ENCODE assay signal across 8 cellular contexts in the genomic region with DNA sequence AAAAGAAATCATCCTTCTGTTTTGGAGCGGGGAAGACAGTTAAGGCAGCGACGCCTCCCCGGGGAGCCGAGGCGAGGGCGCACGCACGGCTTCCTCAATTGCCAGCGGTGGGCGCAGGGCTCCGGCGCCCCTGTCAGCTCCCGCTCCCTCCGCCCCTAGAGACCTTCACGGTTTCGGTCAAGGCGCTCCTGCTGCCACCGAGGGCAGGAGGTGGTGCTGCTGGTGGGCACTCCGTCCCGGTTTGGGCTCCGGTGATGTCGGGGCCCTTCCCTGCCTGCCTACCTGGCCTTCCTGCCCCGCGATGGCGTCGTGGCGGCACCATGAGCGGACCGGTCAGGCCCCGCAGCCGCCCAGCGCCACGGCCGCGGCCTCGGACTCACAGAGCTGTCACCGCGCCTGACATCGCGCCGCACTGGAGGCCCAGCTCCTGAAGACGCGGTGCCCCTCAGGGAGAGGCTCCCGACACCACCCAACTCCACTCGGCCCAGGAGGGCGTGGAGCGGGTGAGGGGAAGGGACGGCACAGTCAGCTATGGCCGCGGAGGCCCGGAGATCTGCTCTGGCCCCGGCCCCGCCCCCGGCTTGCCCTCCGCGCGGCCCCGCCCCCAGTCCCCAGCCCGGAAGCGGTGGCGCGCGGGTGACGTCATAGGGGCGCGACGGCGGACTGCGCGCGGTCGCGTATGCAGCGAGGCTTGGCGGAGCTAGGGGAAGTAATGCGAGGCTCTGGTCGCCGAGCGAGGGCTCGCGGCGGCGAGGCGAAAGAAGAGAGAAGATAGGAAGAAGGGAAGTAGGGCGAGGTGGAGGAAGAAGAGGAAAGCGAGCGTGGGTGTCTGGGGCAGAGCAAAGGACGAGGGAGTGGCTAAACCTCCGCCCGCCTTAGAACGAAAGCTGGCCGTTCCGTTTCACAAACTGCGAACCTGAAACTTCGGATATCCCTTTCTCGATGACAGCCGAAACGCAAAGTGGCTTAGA. TPM values are rescaled to one million over a fixed set of nuclear protein-coding genes. Genes with fewer than 3 reads are reported as not detected.
DNase-seq lines count a peak whose midpoint lies in the region; ATAC-seq and TF ChIP-seq lines count a peak whose summit lies in the region.

A gene with protein sequence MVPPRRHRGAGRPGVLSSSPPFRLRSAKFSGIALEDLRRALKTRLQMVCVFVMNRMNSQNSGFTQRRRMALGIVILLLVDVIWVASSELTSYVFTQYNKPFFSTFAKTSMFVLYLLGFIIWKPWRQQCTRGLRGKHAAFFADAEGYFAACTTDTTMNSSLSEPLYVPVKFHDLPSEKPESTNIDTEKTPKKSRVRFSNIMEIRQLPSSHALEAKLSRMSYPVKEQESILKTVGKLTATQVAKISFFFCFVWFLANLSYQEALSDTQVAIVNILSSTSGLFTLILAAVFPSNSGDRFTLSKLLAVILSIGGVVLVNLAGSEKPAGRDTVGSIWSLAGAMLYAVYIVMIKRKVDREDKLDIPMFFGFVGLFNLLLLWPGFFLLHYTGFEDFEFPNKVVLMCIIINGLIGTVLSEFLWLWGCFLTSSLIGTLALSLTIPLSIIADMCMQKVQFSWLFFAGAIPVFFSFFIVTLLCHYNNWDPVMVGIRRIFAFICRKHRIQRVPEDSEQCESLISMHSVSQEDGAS (minus strand): TSS at position 555 of the 971 bp plus-strand sequence. CDS start 233 bp downstream, at position 322.

- peak; percentile 71 for DNase-seq in DMS153 (lab: John Stamatoyannopoulos, UW)
- peak; percentile 17 for DNase-seq in OCI-M2 (lab: John Stamatoyannopoulos, UW; ENCODE audit: unreplicated experiment)
- peak; percentile 91 for DNase-seq in activated T-cell treated with anti-CD3 and anti-CD28 coated beads for 4 hours
- peak; percentile 93 for DNase-seq in epithelial cell of esophagus (ENCODE audit: low read depth)
- DNase-seq in mucosa of gallbladder (ENCODE audit: low spot score): peak; percentile 94
- DNase-seq in stimulated activated CD8-positive, alpha-beta memory T cell treated with anti-CD3 and anti-CD28 coated beads, Interleukin-4, amount 100 ng/mL, for 24 hours (ENCODE audit: low read depth): peak; percentile 89

- no peak for TF ChIP-seq EP300 in Ishikawa (IDR thresholded peaks at IDR 0.05; ENCODE audit: borderline replicate concordance)

- peak; percentile 85 for ATAC-seq in GM21619 (IDR thresholded peaks at IDR 0.05; ENCODE audit: unreplicated experiment)

- TF ChIP-seq CTCF in epithelial cell of esophagus (IDR thresholded peaks at IDR 0.05; ENCODE audit: insufficient read depth, low read depth, low read length, missing control alignments): no peak

- H3K4me3 ChIP-seq in epithelial cell of esophagus (ENCODE audit: low read length): peak within 1 kb of the TSS; percentile 79

- peak; percentile 24; the same call in 1 of the 2 replicates for TF ChIP-seq RAD21 in Ishikawa (IDR thresholded peaks at IDR 0.05; ENCODE audit: low read depth)

TF ChIP-seq in Ishikawa, 13 proteins besides CTCF, POLR2A, EP300 and RAD21:
- TF ChIP-seq EGR1 (IDR thresholded peaks at IDR 0.05): peak; percentile 60
- peak; percentile 93 for TF ChIP-seq CREB1 (IDR thresholded peaks at IDR 0.05; ENCODE audit: low read depth)
- TF ChIP-seq, protein P1, sequence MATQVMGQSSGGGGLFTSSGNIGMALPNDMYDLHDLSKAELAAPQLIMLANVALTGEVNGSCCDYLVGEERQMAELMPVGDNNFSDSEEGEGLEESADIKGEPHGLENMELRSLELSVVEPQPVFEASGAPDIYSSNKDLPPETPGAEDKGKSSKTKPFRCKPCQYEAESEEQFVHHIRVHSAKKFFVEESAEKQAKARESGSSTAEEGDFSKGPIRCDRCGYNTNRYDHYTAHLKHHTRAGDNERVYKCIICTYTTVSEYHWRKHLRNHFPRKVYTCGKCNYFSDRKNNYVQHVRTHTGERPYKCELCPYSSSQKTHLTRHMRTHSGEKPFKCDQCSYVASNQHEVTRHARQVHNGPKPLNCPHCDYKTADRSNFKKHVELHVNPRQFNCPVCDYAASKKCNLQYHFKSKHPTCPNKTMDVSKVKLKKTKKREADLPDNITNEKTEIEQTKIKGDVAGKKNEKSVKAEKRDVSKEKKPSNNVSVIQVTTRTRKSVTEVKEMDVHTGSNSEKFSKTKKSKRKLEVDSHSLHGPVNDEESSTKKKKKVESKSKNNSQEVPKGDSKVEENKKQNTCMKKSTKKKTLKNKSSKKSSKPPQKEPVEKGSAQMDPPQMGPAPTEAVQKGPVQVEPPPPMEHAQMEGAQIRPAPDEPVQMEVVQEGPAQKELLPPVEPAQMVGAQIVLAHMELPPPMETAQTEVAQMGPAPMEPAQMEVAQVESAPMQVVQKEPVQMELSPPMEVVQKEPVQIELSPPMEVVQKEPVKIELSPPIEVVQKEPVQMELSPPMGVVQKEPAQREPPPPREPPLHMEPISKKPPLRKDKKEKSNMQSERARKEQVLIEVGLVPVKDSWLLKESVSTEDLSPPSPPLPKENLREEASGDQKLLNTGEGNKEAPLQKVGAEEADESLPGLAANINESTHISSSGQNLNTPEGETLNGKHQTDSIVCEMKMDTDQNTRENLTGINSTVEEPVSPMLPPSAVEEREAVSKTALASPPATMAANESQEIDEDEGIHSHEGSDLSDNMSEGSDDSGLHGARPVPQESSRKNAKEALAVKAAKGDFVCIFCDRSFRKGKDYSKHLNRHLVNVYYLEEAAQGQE (IDR thresholded peaks at IDR 0.05; ENCODE audit: low read depth): no peak
- peak; percentile 91 for TF ChIP-seq TAF1 (IDR thresholded peaks at IDR 0.05; ENCODE audit: low read depth)
- TF ChIP-seq NFIC (IDR thresholded peaks at IDR 0.05): 0 out of 2 replicates have a peak, but pooled peaks have one; percentile 9
- TF ChIP-seq TEAD4 (IDR thresholded peaks at IDR 0.05): no peak
- peak; percentile 77 for TF ChIP-seq ZBTB7A (IDR thresholded peaks at IDR 0.05; ENCODE audit: low read depth)
- TF ChIP-seq YY1 (IDR thresholded peaks at IDR 0.05; ENCODE audit: low read depth): peak; percentile 86
- peak; percentile 37; the same call in 1 of the 2 replicates for TF ChIP-seq TCF12 (IDR thresholded peaks at IDR 0.05; ENCODE audit: low read depth)
- TF ChIP-seq, protein P2, sequence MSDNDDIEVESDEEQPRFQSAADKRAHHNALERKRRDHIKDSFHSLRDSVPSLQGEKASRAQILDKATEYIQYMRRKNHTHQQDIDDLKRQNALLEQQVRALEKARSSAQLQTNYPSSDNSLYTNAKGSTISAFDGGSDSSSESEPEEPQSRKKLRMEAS (IDR thresholded peaks at IDR 0.05): peak; percentile 93
- no peak for TF ChIP-seq FOXM1 (IDR thresholded peaks at IDR 0.05; ENCODE audit: borderline replicate concordance, low read depth)
- no peak for TF ChIP-seq CEBPB (IDR thresholded peaks at IDR 0.05)
- TF ChIP-seq, protein P3, sequence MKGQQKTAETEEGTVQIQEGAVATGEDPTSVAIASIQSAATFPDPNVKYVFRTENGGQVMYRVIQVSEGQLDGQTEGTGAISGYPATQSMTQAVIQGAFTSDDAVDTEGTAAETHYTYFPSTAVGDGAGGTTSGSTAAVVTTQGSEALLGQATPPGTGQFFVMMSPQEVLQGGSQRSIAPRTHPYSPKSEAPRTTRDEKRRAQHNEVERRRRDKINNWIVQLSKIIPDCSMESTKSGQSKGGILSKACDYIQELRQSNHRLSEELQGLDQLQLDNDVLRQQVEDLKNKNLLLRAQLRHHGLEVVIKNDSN (IDR thresholded peaks at IDR 0.05): no peak

RNA-seq across cellular contexts. Expression of the gene that starts here (rescaled TPM):
- total RNA-seq in mucosa of gallbladder: 82.6 TPM

Comparison
In these comparisons a context has a peak if more than half of its experiments do, and no peak if none do; other contexts are left out.
1. Peak in every context shown above with its lines: DNase-seq, ATAC-seq and H3K4me3 ChIP-seq.
2. DNase-seq: peak in every context shown above with its lines; median percentile 94 in mucosa of gallbladder; 93 in epithelial cell of esophagus; 91 in activated T-cell treated with anti-CD3 and anti-CD28 coated beads for 4 hours; 89 in stimulated activated CD8-positive, alpha-beta memory T cell treated with anti-CD3 and anti-CD28 coated beads, Interleukin-4, amount 100 ng/mL, for 24 hours; 71 in DMS153; 17 in OCI-M2.